Comparison of ENCODE assay signal across 9 cellular contexts in genomic region chr1:206809504-206810084, GRCh38. TPM values are rescaled to one million over a fixed set of nuclear protein-coding genes. Genes with fewer than 3 reads are reported as not detected.
A peak's percentile ranks its signal among the peaks of the same experiment; 100 is the strongest.
DNase-seq lines count a peak whose midpoint lies in the region; ATAC-seq, FAIRE-seq and TF ChIP-seq lines count a peak whose summit lies in the region.
"Had no signal": no experiment of that assay in that cellular context is flagged by ENCODE, and none has a peak within 500 bp of the region (broad histone marks: within the 10 kb centered on the region; RNA-seq: fewer than 3 reads in every experiment).

No MANE protein-coding gene starts in this region.

- H3K4me1 ChIP-seq in PC-3 (ENCODE audit: insufficient read depth, low read length): no peaks in the 10 kb centered on the region
- H3K4me1 ChIP-seq in small intestine (ENCODE audit: control insufficient read depth in 2 of 2, insufficient read depth in 1 of 2, low read depth in 1 of 2, low read length in 1 of 2): no peaks in the 10 kb centered on the region

- ATAC-seq in PC-3 (peak; percentile 92), GM19467 (IDR thresholded peaks at IDR 0.05; ENCODE audit: unreplicated experiment) (no peak), HG02884 (IDR thresholded peaks at IDR 0.05; ENCODE audit: unreplicated experiment) (no peak)
- peak; percentile 39 for ATAC-seq in effector memory CD8-positive, alpha-beta T cell (replicated peaks)

- BruUV-seq in PC-3 (replicated peaks; lab: Mats Ljungman, UMichigan): no TSS peak

- H3K4me3 ChIP-seq in PC-3 (ENCODE audit: low read length) (no peak overlapping the region), small intestine (ENCODE audit: low read depth in 1 of 2, low read length in 2 of 2) (no peak overlapping the region)

- H3K4me2 ChIP-seq in PC-3 (ENCODE audit: low read length): no peak overlapping the region

- TF ChIP-seq CTCF in GM12873 (IDR thresholded peaks at IDR 0.05; ENCODE audit: insufficient read depth, low read depth, low read length, missing control alignments) (peak; percentile 52), PC-3 (conservative IDR thresholded peaks at IDR 0.05; ENCODE audit: low read depth, low read length) (peak; percentile 99)

- no peak overlapping the region for H2AFZ ChIP-seq in PC-3 (ENCODE audit: low read length)

- H3K9me2 ChIP-seq in PC-3 (replicated peaks; ENCODE audit: low read length): no peaks in the 10 kb centered on the region

- H3K36me3 ChIP-seq in PC-3 (ENCODE audit: low read depth, low read length) (no peaks in the 10 kb centered on the region), small intestine (ENCODE audit: control insufficient read depth in 2 of 2, insufficient read depth in 2 of 2, low read length in 2 of 2) (no peaks in the 10 kb centered on the region)

- H3F3A ChIP-seq in PC-3 (ENCODE audit: low read length, unreplicated experiment): no peaks in the 10 kb centered on the region

- DNase-seq in AG08396 (ENCODE audit: low spot score): peak; percentile 32
- DNase-seq in PC-3: peak; percentile 82
- DNase-seq in effector memory CD8-positive, alpha-beta T cell: no peak
- DNase-seq in small intestine: peak; percentile 29
- DNase-seq in substantia nigra (lab: John Stamatoyannopoulos, UW): no peak

- POLR2A ChIA-PET in PC-3 (lab: Charles Lee; ENCODE audit: unreplicated experiment): interaction anchor here (0.6 to 0.9 kb wide), 3 partner anchors 23 to 1269 kb away, joined by 3 to 5 read pairs (median 3); no protein-coding TSS in a partner anchor

- CTCF ChIA-PET in PC-3 (lab: Charles Lee): interaction anchor here (0.6 to 2.8 kb wide), 13 partner anchors 36 to 179 kb away, joined by 3 to 54 read pairs (median 5); no protein-coding TSS in a partner anchor

- WGBS in small intestine, 3 donors: 42 to 72% (median 53%) methylated on average over 4 of the region's 4 CpGs

- H3K9me3 Mint-ChIP-seq in effector memory CD8-positive, alpha-beta T cell: no peaks in the 10 kb centered on the region

- H3K79me2 ChIP-seq in PC-3 (ENCODE audit: low read length): no peaks in the 10 kb centered on the region

- FAIRE-seq in small intestine (lab: Jason Lieb, UNC): no peak

- H3K9ac ChIP-seq in PC-3 (ENCODE audit: low read length): no peak overlapping the region

- H3K4me3 Mint-ChIP-seq in effector memory CD8-positive, alpha-beta T cell: no peak overlapping the region
- H3K4me3 Mint-ChIP-seq: stimulated activated naive CD8-positive, alpha-beta T cell treated with anti-CD3 and anti-CD28 coated beads, Interleukin-15, Interleukin-2, amounts not matched to agents 100 ng/mL and 50 ng/mL, for 24 hours had no signal

- H3K27ac ChIP-seq in PC-3 (ENCODE audit: low read length): no peak overlapping the region
- no peak overlapping the region for H3K27ac ChIP-seq in small intestine (ENCODE audit: low read depth in 1 of 2, low read length in 1 of 2)
- no peak overlapping the region for H3K27ac ChIP-seq in substantia nigra (ENCODE audit: low read depth, low read length, poor library complexity, severe bottlenecking)

- H3K4me1 Mint-ChIP-seq in effector memory CD8-positive, alpha-beta T cell (ENCODE audit: low read depth in 2 of 2): peaks cover 9 to 13% of the 10 kb centered on the region in 2 donors

- H4K20me1 ChIP-seq in PC-3 (ENCODE audit: low read length): no peaks in the 10 kb centered on the region

- H3K9me3 ChIP-seq in PC-3 (ENCODE audit: low read length) (peaks cover 7% of the 10 kb centered on the region), small intestine (ENCODE audit: control insufficient read depth, low read depth) (no peaks in the 10 kb centered on the region)

- peak overlapping the region in 1 of 2 donors; percentile 74 for H3K27ac Mint-ChIP-seq in effector memory CD8-positive, alpha-beta T cell
- H3K27ac Mint-ChIP-seq: stimulated activated naive CD8-positive, alpha-beta T cell treated with anti-CD3 and anti-CD28 coated beads, Interleukin-15, Interleukin-2, amounts not matched to agents 100 ng/mL and 50 ng/mL, for 24 hours had no signal

- H3K36me3 Mint-ChIP-seq in effector memory CD8-positive, alpha-beta T cell (ENCODE audit: insufficient read depth): no peaks in the 10 kb centered on the region

- intact Hi-C loops in PC-3 (cut with micrococcal nuclease): loop anchor here (1.0 to 2.0 kb wide), 4 partner anchors 75 to 175 kb away; partner anchors contain the start of gene DYRK3

- H3K27me3 ChIP-seq in PC-3 (ENCODE audit: low read length) (peaks cover 12% of the 10 kb centered on the region), small intestine (ENCODE audit: control insufficient read depth in 2 of 2, insufficient read depth in 2 of 2, low read length in 2 of 2) (no peaks in the 10 kb centered on the region)

- no peaks in the 10 kb centered on the region for H3K27me3 Mint-ChIP-seq in effector memory CD8-positive, alpha-beta T cell
- H3K27me3 Mint-ChIP-seq: stimulated activated naive CD8-positive, alpha-beta T cell treated with anti-CD3 and anti-CD28 coated beads, Interleukin-15, Interleukin-2, amounts not matched to agents 100 ng/mL and 50 ng/mL, for 24 hours had no signal

RNA-seq across cellular contexts. Expression of gene IL10, which starts 37.3 kb away (rescaled TPM):
- not detected in 2 replicates for total RNA-seq in PC-3 (2014; rRNA removed)
- 1 to 10 TPM in 1 of 3 donors, under 1 TPM in 1, not detected in 1; 0.54 to 5.1 TPM for polyA plus RNA-seq in small intestine

RNA-seq across cellular contexts. Expression of gene IL19, which starts 39.0 kb away (rescaled TPM):
- total RNA-seq in PC-3 (2014; rRNA removed): not detected in 2 replicates
- not detected for polyA plus RNA-seq in small intestine

RNA-seq across cellular contexts. Expression of gene IL20, which starts 55.8 kb away (rescaled TPM):
- total RNA-seq in PC-3 (2014; rRNA removed): not detected in 2 replicates
- polyA plus RNA-seq in small intestine: not detected

Comparison
In these comparisons a context has a peak if more than half of its experiments do, and no peak if none do; other contexts are left out.
1. DNase-seq: peak in AG08396 (single experiment), PC-3 (single experiment) and small intestine (single experiment); none in effector memory CD8-positive, alpha-beta T cell (0 of 3) and substantia nigra (0 of 49).
2. ATAC-seq: peak in PC-3 (single experiment) and effector memory CD8-positive, alpha-beta T cell (single experiment); none in GM19467 (single experiment) and HG02884 (single experiment).